In the genomic region with DNA sequence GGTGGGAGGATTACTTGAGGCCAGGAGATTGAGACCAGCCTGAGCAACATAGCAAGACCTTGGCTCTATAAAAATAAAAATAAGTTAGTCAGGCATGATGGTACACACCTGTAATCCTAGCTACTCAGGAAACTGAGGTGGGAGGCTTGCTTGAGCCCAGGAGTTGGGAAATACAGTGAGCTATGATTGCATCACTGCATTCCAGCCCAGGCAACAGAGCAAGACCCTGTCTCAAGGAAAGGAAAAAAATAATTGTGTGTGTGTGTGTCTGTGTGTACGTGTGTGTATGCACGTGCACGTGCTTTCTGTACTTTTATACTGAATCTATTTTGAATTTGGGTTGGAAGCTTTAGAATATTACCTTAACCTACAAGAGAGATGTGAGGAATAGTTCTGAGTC, we compare ENCODE assay signal across 14 cellular contexts. TPM values are rescaled to one million over a fixed set of nuclear protein-coding genes. Genes with fewer than 3 reads are reported as not detected.
A peak's percentile ranks its signal among the peaks of the same experiment; 100 is the strongest.
DNase-seq lines count a peak whose midpoint lies in the region; ATAC-seq, FAIRE-seq and TF ChIP-seq lines count a peak whose summit lies in the region.
"Had no signal": no experiment of that assay in that cellular context is flagged by ENCODE, and none has a peak within 500 bp of the region (broad histone marks: within the 10 kb centered on the region; RNA-seq: fewer than 3 reads in every experiment).

No MANE protein-coding gene starts in this region.

- no peaks in the 10 kb centered on the region for H3K36me3 ChIP-seq in RWPE2 (ENCODE audit: low read depth)
- H3K36me3 ChIP-seq in effector memory CD4-positive, alpha-beta T cell (ENCODE audit: control insufficient read depth, insufficient read depth, low read length) = peaks cover 5% of the 10 kb centered on the region
- H3K36me3 ChIP-seq: adrenal gland had no signal

- H3K27me3 ChIP-seq in RWPE2 (ENCODE audit: insufficient read depth, poor library complexity, severe bottlenecking) = no peaks in the 10 kb centered on the region
- H3K27me3 ChIP-seq in effector memory CD4-positive, alpha-beta T cell (replicated peaks; ENCODE audit: control insufficient read depth, insufficient read depth, low read length, poor library complexity, severe bottlenecking) = no peaks in the 10 kb centered on the region
- H3K27me3 ChIP-seq: adrenal gland had no signal

- no peaks in the 10 kb centered on the region for H3K9me3 ChIP-seq in RWPE2 (ENCODE audit: severe bottlenecking)
- no peaks in the 10 kb centered on the region for H3K9me3 ChIP-seq in effector memory CD4-positive, alpha-beta T cell (ENCODE audit: control insufficient read depth, low read length)
- H3K9me3 ChIP-seq: adrenal gland had no signal

- no peak for TF ChIP-seq CTCF in RWPE2 (IDR thresholded peaks at IDR 0.05; ENCODE audit: poor library complexity, severe bottlenecking)

- DNase-seq in H4 (ENCODE audit: low spot score) (peak; percentile 30), RWPE2 (ENCODE audit: low spot score) (no peak), fibroblast of peridontal ligament (ENCODE audit: extremely low read depth) (peak; percentile 30), skeletal muscle cell (ENCODE audit: low read depth) (peak; percentile 31), NCI-H1105 treated with DMSO at 0.1 percent for 48 hours (lab: John Stamatoyannopoulos, UW) (no peak), GM19239 (ENCODE audit: insufficient read length, low spot score) (no peak)
- no peak for DNase-seq in stimulated activated CD4-positive, alpha-beta T cell treated with anti-CD3 and anti-CD28 coated beads, Interleukin-12 subunit alpha, Interleukin-12 subunit beta, amount 100 ng/mL, for 4 hours
- no peak for DNase-seq in effector memory CD4-positive, alpha-beta T cell
- DNase-seq: activated CD8-positive, alpha-beta T cell treated with anti-CD3 and anti-CD28 coated beads for 36 hours; adrenal gland; NCI-H1436 treated with DMSO at 0.1 percent for 48 hours; NCI-H446; occipital lobe; stimulated activated naive CD4-positive, alpha-beta T cell had no signal

- H3K4me1 ChIP-seq in RWPE2 (ENCODE audit: insufficient read depth, poor library complexity, severe bottlenecking) = peaks cover 43% of the 10 kb centered on the region
- H3K4me1 ChIP-seq in effector memory CD4-positive, alpha-beta T cell (ENCODE audit: control insufficient read depth, insufficient read depth, low read length, poor library complexity, severe bottlenecking) = no peaks in the 10 kb centered on the region

- H3K4me3 ChIP-seq in RWPE2 (ENCODE audit: severe bottlenecking) (no peak overlapping the region), skeletal muscle cell (ENCODE audit: low read depth, low read length) (no peak overlapping the region)
- no peak overlapping the region for H3K4me3 ChIP-seq in effector memory CD4-positive, alpha-beta T cell (ENCODE audit: insufficient read depth, low read depth, low read length, poor library complexity, severe bottlenecking)
- H3K4me3 ChIP-seq: adrenal gland had no signal

- no peak for FAIRE-seq in GM19239 (lab: Jason Lieb, UNC)

- H3K27ac ChIP-seq in RWPE2 (ENCODE audit: poor library complexity, severe bottlenecking) = peak overlapping the region; percentile 84
- no peak overlapping the region for H3K27ac ChIP-seq in effector memory CD4-positive, alpha-beta T cell (ENCODE audit: insufficient read depth, low read length, poor library complexity, severe bottlenecking)
- H3K27ac ChIP-seq: adrenal gland had no signal

- peak; percentile 70 for ATAC-seq in RWPE2 (ENCODE audit: low read depth)
- ATAC-seq: activated CD8-positive, alpha-beta T cell treated with anti-CD3 and anti-CD28 coated beads for 36 hours had no signal

RNA-seq across cellular contexts. Expression of a gene that starts 58.9 kb away (rescaled TPM):
- 10.5 and 11.1 TPM in 2 replicates for total RNA-seq in H4 (2014; rRNA removed; shearing (Covaris generic))

Comparison
In these comparisons a context has a peak if more than half of its experiments do, and no peak if none do; other contexts are left out.
1. DNase-seq: peak in H4 (single experiment), fibroblast of peridontal ligament (single experiment) and skeletal muscle cell (single experiment); none in RWPE2 (single experiment), NCI-H1105 treated with DMSO at 0.1 percent for 48 hours (single experiment), GM19239 (single experiment), stimulated activated CD4-positive, alpha-beta T cell treated with anti-CD3 and anti-CD28 coated beads, Interleukin-12 subunit alpha, Interleukin-12 subunit beta, amount 100 ng/mL, for 4 hours (single experiment) and effector memory CD4-positive, alpha-beta T cell (0 of 3).